In the genomic region with DNA sequence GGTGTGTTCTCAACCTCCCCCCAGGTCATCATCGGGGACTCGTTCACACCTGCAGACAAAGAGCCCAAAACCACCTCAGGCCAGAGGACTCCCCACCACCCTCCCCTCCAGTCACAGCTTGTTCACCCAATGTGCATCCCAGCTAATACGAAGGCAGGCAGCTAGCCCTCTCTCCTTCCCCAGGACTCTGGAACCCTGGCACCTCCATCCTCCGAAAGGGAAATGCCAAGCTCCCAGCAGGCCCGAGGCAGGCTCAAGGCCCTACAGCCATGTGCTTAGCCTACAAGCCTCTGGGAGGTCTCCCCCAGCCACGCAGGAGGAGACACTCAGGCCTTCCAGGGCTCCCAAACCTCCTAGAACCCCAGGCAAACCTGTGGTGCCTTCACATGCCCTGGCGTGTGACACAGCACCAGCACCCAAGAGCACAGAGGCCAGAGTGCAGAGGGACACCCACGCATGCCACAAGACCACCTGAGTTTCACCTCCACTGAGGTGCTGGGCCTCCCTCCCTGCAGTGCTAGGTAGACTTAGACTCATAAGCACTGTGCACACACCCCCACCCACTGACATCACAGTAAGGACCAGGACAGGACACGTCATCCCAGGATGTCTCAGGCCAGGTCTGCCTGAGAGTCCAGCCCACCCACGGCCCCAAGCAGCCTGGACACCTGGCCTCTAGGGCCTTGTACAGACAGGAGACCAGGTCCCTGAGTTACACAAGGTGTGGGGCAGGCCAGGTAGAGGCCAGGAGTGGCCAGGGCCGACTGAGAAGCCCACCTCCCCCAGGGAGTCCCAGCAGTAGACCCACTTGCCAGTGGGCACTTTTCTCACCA, we compare ENCODE assay signal across 28 cellular contexts. TPM values are rescaled to one million over a fixed set of nuclear protein-coding genes. Genes with fewer than 3 reads are reported as not detected.
DNase-seq lines count a peak whose midpoint lies in the region; ATAC-seq, FAIRE-seq and TF ChIP-seq lines count a peak whose summit lies in the region.
"Had no signal": no experiment of that assay in that cellular context is flagged by ENCODE, and none has a peak within 500 bp of the region (broad histone marks: within the 10 kb centered on the region; RNA-seq: fewer than 3 reads in every experiment).

No MANE protein-coding gene starts in this region.

- no peak for TF ChIP-seq POLR2A in H1 (IDR thresholded peaks at IDR 0.05; ENCODE audit: control extremely low read depth in 1 of 2, low read depth in 2 of 2, low read length in 2 of 2)
- no peak for TF ChIP-seq POLR2A in Peyer's patch (IDR thresholded peaks at IDR 0.05)

- H2AK5ac ChIP-seq in H1 (ENCODE audit: low read depth, low read length), result no peak overlapping the region

- no peak for FAIRE-seq in H1 (lab: Jason Lieb, UNC)
- FAIRE-seq: A204.1, D721Med, GM12892 had no signal

- H2BK15ac ChIP-seq in H1 (ENCODE audit: low read length), result no peak overlapping the region

- H3K27me3 ChIP-seq in H1 (replicated peaks in 1 of 4; ENCODE audit: control insufficient read depth in 3 of 4, extremely low read depth in 1 of 4, insufficient read depth in 3 of 4, low read length in 3 of 4) (no peaks in the 10 kb centered on the region), osteoblast (ENCODE audit: insufficient read depth, low read length) (no peaks in the 10 kb centered on the region), mammary epithelial cell (ENCODE audit: insufficient read depth, low read length) (no peaks in the 10 kb centered on the region), Peyer's patch (no peaks in the 10 kb centered on the region)
- H3K27me3 ChIP-seq: BE2C; BLaER1 treated with 17β-estradiol and CSF1 and Interleukin-3, amounts not matched to agents 10 nM and 100 nM had no signal

- H3K23ac ChIP-seq in H1 (ENCODE audit: insufficient read length), result no peak overlapping the region

- no peak for TF ChIP-seq EP300 in H1 (IDR thresholded peaks at IDR 0.05; ENCODE audit: borderline replicate concordance in 1 of 2, low read depth in 2 of 2, low read length in 2 of 2)

- H3K36me3 Mint-ChIP-seq in activated T-cell treated with anti-CD3 and anti-CD28 coated beads, Interleukin-2, amount 50 U/mL, for 24 hours (ENCODE audit: low read depth), result peaks cover 92% of the 10 kb centered on the region
- peaks cover 34% of the 10 kb centered on the region for H3K36me3 Mint-ChIP-seq in activated T-cell treated with anti-CD3 and anti-CD28 coated beads, Interleukin-2, amount 50 U/mL, for 4 hours (ENCODE audit: insufficient read depth)

- H3K36me3 ChIP-seq in HEK293 (ENCODE audit: control insufficient read depth in 2 of 2, insufficient read depth in 1 of 2, low read length in 2 of 2) (peaks cover 12 to 97% of the 10 kb centered on the region in 2 experiments; a peak in 2 of 3 replicates), H1 (ENCODE audit: control insufficient read depth in 2 of 4, insufficient read depth in 4 of 4, low read length in 3 of 4) (peaks cover 10 to 38% (median 34%) of the 10 kb centered on the region in 4 experiments; a peak in 6 of 8 replicates), osteoblast (ENCODE audit: insufficient read depth, low read length) (peaks cover 78% of the 10 kb centered on the region), mammary epithelial cell (ENCODE audit: insufficient read depth, low read length) (peaks cover 18% of the 10 kb centered on the region), Peyer's patch (peaks cover 0 to 85% (median 0%) of the 10 kb centered on the region in 3 donors)

- H3K18ac ChIP-seq in H1 (ENCODE audit: extremely low read depth, low read length), result no peak overlapping the region

- H3K9me3 Mint-ChIP-seq in activated T-cell treated with anti-CD3 and anti-CD28 coated beads, Interleukin-2, amount 50 U/mL, for 24 hours, result no peaks in the 10 kb centered on the region
- H3K9me3 Mint-ChIP-seq in activated T-cell treated with anti-CD3 and anti-CD28 coated beads, Interleukin-2, amount 50 U/mL, for 4 hours, result no peaks in the 10 kb centered on the region
- H3K9me3 Mint-ChIP-seq: CD14-positive monocyte; CD4-positive, alpha-beta T cell; CD8-positive, alpha-beta memory T cell; H9; HFFc6 had no signal

- no peak overlapping the region for H4K91ac ChIP-seq in H1 (replicated peaks; ENCODE audit: insufficient read length, low read length)

- no peak overlapping the region for H3K4me3 ChIP-seq in HEK293 (ENCODE audit: low read depth, low read length)
- no peak overlapping the region for H3K4me3 ChIP-seq in H1 (ENCODE audit: extremely low read depth in 1 of 4, insufficient read depth in 2 of 4, low read depth in 3 of 4, low read length in 4 of 4)
- H3K4me3 ChIP-seq in osteoblast (ENCODE audit: insufficient read depth, low read length), result no peak overlapping the region
- H3K4me3 ChIP-seq in mammary epithelial cell (replicated peaks in 1 of 3; ENCODE audit: insufficient read depth in 1 of 3, low read depth in 2 of 3, low read length in 3 of 3), result no peak overlapping the region
- no peak overlapping the region for H3K4me3 ChIP-seq in Peyer's patch
- H3K4me3 ChIP-seq: BLaER1 treated with 17β-estradiol and CSF1 and Interleukin-3, amounts not matched to agents 10 nM and 100 nM; GM23248 had no signal

- intact Hi-C loops in mammary epithelial cell (cut with micrococcal nuclease), result no loop called here

- in situ Hi-C loops in mammary epithelial cell (cut with MboI; ENCODE audit: low sequenced_read_pairs in 2 of 2), result no loop called here

- no peak for DNase-seq in activated T-cell treated with anti-CD3 and anti-CD28 coated beads, Interleukin-2, amount 50 U/mL, for 24 hours
- no peak for DNase-seq in activated T-cell treated with anti-CD3 and anti-CD28 coated beads, Interleukin-2, amount 50 U/mL, for 4 hours
- no peak for DNase-seq in H1 (ENCODE audit: low read depth in 1 of 2, low spot score in 2 of 2)
- DNase-seq in osteoblast (ENCODE audit: insufficient read length, low spot score, missing footprints), result peak; percentile 70
- DNase-seq in mammary epithelial cell, result no peak
- no peak for DNase-seq in Peyer's patch
- DNase-seq: ACHN; AML-193; BE2C; CD4-positive, alpha-beta T cell; CD8-positive, alpha-beta memory T cell; DMS 273 treated with DMSO at 0.1 percent for 48 hours; DMS79; EL; GF-D8; GM23248; H9; HFFc6 had no signal

- no peak overlapping the region for H3K27ac ChIP-seq in HEK293 (ENCODE audit: extremely low read depth, low read depth, low read length)
- H3K27ac ChIP-seq in H1 (ENCODE audit: low read depth, low read length), result no peak overlapping the region
- H3K27ac ChIP-seq in osteoblast (ENCODE audit: low read depth, low read length), result no peak overlapping the region
- H3K27ac ChIP-seq in mammary epithelial cell (ENCODE audit: insufficient read depth, low read depth, low read length), result no peak overlapping the region
- no peak overlapping the region for H3K27ac ChIP-seq in Peyer's patch
- H3K27ac ChIP-seq: 22Rv1; BLaER1 treated with 17β-estradiol and CSF1 and Interleukin-3, amounts not matched to agents 10 nM and 100 nM; GM23248 had no signal

- no peak overlapping the region for H3K14ac ChIP-seq in H1 (ENCODE audit: insufficient read length)

- CTCF ChIA-PET in HEK293 (lab: Yijun Ruan, JAX), result interaction anchor here (1.0 to 1.1 kb wide), 2 partner anchors 16 to 493 kb away, joined by 4 read pairs; a partner anchor contains a TSS
- CTCF ChIA-PET in H1 (lab: Charles Lee; ENCODE audit: partially characterized antibody), result interaction anchor here (1.2 kb wide), 1 partner anchor 11 kb away, joined by 3 read pairs; no protein-coding TSS in a partner anchor
- CTCF ChIA-PET in mammary epithelial cell (lab: Charles Lee; ENCODE audit: low non-redundant PET), result no interaction called here

- no peaks in the 10 kb centered on the region for H3K9me3 ChIP-seq in HEK293 (ENCODE audit: control insufficient read depth, insufficient read depth, low read depth, low read length)
- H3K9me3 ChIP-seq in H1 (ENCODE audit: insufficient read depth in 2 of 2, low read depth in 1 of 2, low read length in 1 of 2), result no peaks in the 10 kb centered on the region
- no peaks in the 10 kb centered on the region for H3K9me3 ChIP-seq in osteoblast (ENCODE audit: low read depth, low read length)
- H3K9me3 ChIP-seq in mammary epithelial cell (replicated peaks; ENCODE audit: insufficient read depth, low read length), result no peaks in the 10 kb centered on the region
- H3K9me3 ChIP-seq in Peyer's patch, result no peaks in the 10 kb centered on the region
- H3K9me3 ChIP-seq: BE2C; BLaER1 treated with 17β-estradiol and CSF1 and Interleukin-3, amounts not matched to agents 10 nM and 100 nM had no signal

- H3K4ac ChIP-seq in H1 (replicated peaks; ENCODE audit: insufficient read length, low read depth, low read length), result no peak overlapping the region

- peaks cover 6% of the 10 kb centered on the region for H3K4me1 Mint-ChIP-seq in activated T-cell treated with anti-CD3 and anti-CD28 coated beads, Interleukin-2, amount 50 U/mL, for 24 hours (ENCODE audit: low read depth)
- H3K4me1 Mint-ChIP-seq in activated T-cell treated with anti-CD3 and anti-CD28 coated beads, Interleukin-2, amount 50 U/mL, for 4 hours (ENCODE audit: low read depth), result peaks cover 3% of the 10 kb centered on the region
- H3K4me1 Mint-ChIP-seq: CD14-positive monocyte, H9 had no signal

- H3K27me3 Mint-ChIP-seq in activated T-cell treated with anti-CD3 and anti-CD28 coated beads, Interleukin-2, amount 50 U/mL, for 24 hours, result no peaks in the 10 kb centered on the region
- no peaks in the 10 kb centered on the region for H3K27me3 Mint-ChIP-seq in activated T-cell treated with anti-CD3 and anti-CD28 coated beads, Interleukin-2, amount 50 U/mL, for 4 hours (ENCODE audit: low read depth)
- H3K27me3 Mint-ChIP-seq: CD4-positive, alpha-beta T cell; CD8-positive, alpha-beta memory T cell had no signal

- no peak overlapping the region for H3K9ac ChIP-seq in H1 (replicated peaks in 1 of 4; ENCODE audit: extremely low read depth in 1 of 4, low read depth in 3 of 4, low read length in 3 of 4)
- no peak overlapping the region for H3K9ac ChIP-seq in mammary epithelial cell (ENCODE audit: insufficient read depth, low read length)
- H3K9ac ChIP-seq: GM23248 had no signal

- no peak overlapping the region for H2BK12ac ChIP-seq in H1 (ENCODE audit: low read depth, low read length)

- TF ChIP-seq CTCF in HEK293 (tag by site-specific recombination; IDR thresholded peaks at IDR 0.05) (no peak), H1 (IDR thresholded peaks at IDR 0.05; ENCODE audit: control extremely low read depth in 1 of 3, insufficient read depth in 1 of 3, low read depth in 1 of 3, low read length in 3 of 3) (no peak), osteoblast (IDR thresholded peaks at IDR 0.05; ENCODE audit: extremely low read depth, low read depth, low read length) (no peak), mammary epithelial cell (conservative IDR thresholded peaks at IDR 0.05 in 1 of 2, IDR thresholded peaks at IDR 0.05 in 1 of 2; ENCODE audit: extremely low read depth in 1 of 2, insufficient read depth in 1 of 2, low read depth in 1 of 2, low read length in 2 of 2) (no peak), Peyer's patch (IDR thresholded peaks at IDR 0.05) (no peak)

- no peak overlapping the region for H2BK20ac ChIP-seq in H1 (ENCODE audit: low read length)

- POLR2A ChIA-PET in HEK293 (lab: Yijun Ruan, JAX), result interaction anchor here (1.0 to 1.1 kb wide), 2 partner anchors 37 to 48 kb away, joined by 3 read pairs; no protein-coding TSS in a partner anchor
- POLR2A ChIA-PET in H1 (lab: Charles Lee; ENCODE audit: partially characterized antibody), result interaction anchor here (1.1 kb wide), 1 partner anchor 15 kb away, joined by 5 read pairs; a partner anchor contains a TSS

- H3K4me2 ChIP-seq in H1 (ENCODE audit: insufficient read depth in 1 of 2, low read depth in 2 of 2, low read length in 2 of 2) (no peak overlapping the region), osteoblast (ENCODE audit: insufficient read depth, low read length) (no peak overlapping the region), mammary epithelial cell (ENCODE audit: insufficient read depth, low read depth, low read length) (no peak overlapping the region)
- H3K4me2 ChIP-seq: BLaER1 treated with 17β-estradiol and CSF1 and Interleukin-3, amounts not matched to agents 10 nM and 100 nM had no signal

- no peaks in the 10 kb centered on the region for H3K79me1 ChIP-seq in H1 (ENCODE audit: low read depth, low read length)

- H3K4me1 ChIP-seq in HEK293 (ENCODE audit: control insufficient read depth, insufficient read depth, low read length) (no peaks in the 10 kb centered on the region), H1 (replicated peaks in 1 of 4; ENCODE audit: control insufficient read depth in 3 of 4, insufficient read depth in 4 of 4, low read length in 3 of 4) (no peaks in the 10 kb centered on the region), osteoblast (ENCODE audit: insufficient read depth, low read length) (no peaks in the 10 kb centered on the region), mammary epithelial cell (ENCODE audit: insufficient read depth, low read length) (peaks cover 13% of the 10 kb centered on the region), Peyer's patch (no peaks in the 10 kb centered on the region)
- H3K4me1 ChIP-seq: BE2C had no signal

- H4K8ac ChIP-seq in H1 (ENCODE audit: extremely low read depth, insufficient read depth, low read length), result no peak overlapping the region

- peak overlapping the region; percentile 11 for H3K27ac Mint-ChIP-seq in activated T-cell treated with anti-CD3 and anti-CD28 coated beads, Interleukin-2, amount 50 U/mL, for 24 hours
- H3K27ac Mint-ChIP-seq: H9, HFFc6 had no signal

- WGBS in H1 (ENCODE audit: extremely low coverage in 1 of 2, insufficient coverage in 1 of 2, insufficient read length in 1 of 2, insufficient replicate concordance in 2 of 2, low coverage in 1 of 2, low lambda C conversion rate in 2 of 2, missing lambda C conversion rate in 1 of 2), 2 experiments, result 91% methylated on average over 11 of the region's 11 CpGs; no CpG with 5 or more reads in 1 of the 2 experiments
- WGBS in mammary epithelial cell (ENCODE audit: low coverage, missing lambda C conversion rate), result 69% methylated on average over 6 of the region's 11 CpGs

- H4K20me1 ChIP-seq in H1 (replicated peaks in 1 of 2; ENCODE audit: control insufficient read depth in 1 of 2, insufficient read depth in 2 of 2, low read length in 2 of 2), result peaks cover 2 to 3% of the 10 kb centered on the region in 2 experiments
- H4K20me1 ChIP-seq in osteoblast (ENCODE audit: insufficient read depth, low read length), result peaks cover under 1% of the 10 kb centered on the region
- H4K20me1 ChIP-seq in mammary epithelial cell (ENCODE audit: insufficient read depth, low read length), result no peaks in the 10 kb centered on the region

- H3K56ac ChIP-seq in H1 (replicated peaks; ENCODE audit: insufficient read length, low read depth, low read length), result no peak overlapping the region

- H2AFZ ChIP-seq in H1 (ENCODE audit: low read length), result no peak overlapping the region
- H2AFZ ChIP-seq in osteoblast (ENCODE audit: low read length), result no peak overlapping the region
- H2AFZ ChIP-seq in mammary epithelial cell (ENCODE audit: low read depth, low read length), result no peak overlapping the region
- H2AFZ ChIP-seq: GM23248 had no signal

- H3K23me2 ChIP-seq in H1 (ENCODE audit: low read depth, low read length), result no peaks in the 10 kb centered on the region

- TF ChIP-seq RAD21 in H1 (IDR thresholded peaks at IDR 0.05 in 1 of 2, conservative IDR thresholded peaks at IDR 0.05 in 1 of 2; ENCODE audit: low read depth in 2 of 2, low read length in 2 of 2), result no peak

- H3K79me2 ChIP-seq in H1 (ENCODE audit: control insufficient read depth in 1 of 2, insufficient read depth in 2 of 2, low read length in 2 of 2) (no peaks in the 10 kb centered on the region), osteoblast (ENCODE audit: insufficient read depth, low read length) (peaks cover 6% of the 10 kb centered on the region), mammary epithelial cell (ENCODE audit: insufficient read depth, low read length) (peaks cover 6% of the 10 kb centered on the region)

- no peak overlapping the region for H2BK120ac ChIP-seq in H1 (replicated peaks; ENCODE audit: low read depth, low read length)

- peak overlapping the region; percentile 39; the same call in 1 of the 2 replicates for H2BK5ac ChIP-seq in H1 (ENCODE audit: low read depth, low read length)

- H3K4me3 Mint-ChIP-seq in activated T-cell treated with anti-CD3 and anti-CD28 coated beads, Interleukin-2, amount 50 U/mL, for 24 hours, result no peak overlapping the region
- no peak overlapping the region for H3K4me3 Mint-ChIP-seq in activated T-cell treated with anti-CD3 and anti-CD28 coated beads, Interleukin-2, amount 50 U/mL, for 4 hours
- H3K4me3 Mint-ChIP-seq: CD14-positive monocyte; CD4-positive, alpha-beta T cell; CD8-positive, alpha-beta memory T cell; H9; HFFc6 had no signal

- BruUV-seq in mammary epithelial cell (replicated peaks; lab: Mats Ljungman, UMichigan), result no TSS peak

- dilution Hi-C loops in mammary epithelial cell (cut with HindIII; ENCODE audit: low sequenced_read_pairs), result no loop called here

- no peak for ATAC-seq in activated T-cell treated with anti-CD3 and anti-CD28 coated beads, Interleukin-2, amount 50 U/mL, for 4 hours
- no peak for ATAC-seq in HG03045 (IDR thresholded peaks at IDR 0.05; ENCODE audit: unreplicated experiment)
- ATAC-seq: HCT116 had no signal

- H4K5ac ChIP-seq in H1 (ENCODE audit: insufficient read length, low read depth, low read length), result no peak overlapping the region

RNA-seq across cellular contexts. Expression of a gene that starts 6.5 kb away (rescaled TPM):
- not detected for total RNA-seq in activated T-cell treated with anti-CD3 and anti-CD28 coated beads, Interleukin-2, amount 50 U/mL, for 4 hours
- not detected in 2 replicates for total RNA-seq in H1 (2021; fragmentation: NEBNext Ultra II Directional; extraction: Animal tissue kit (Norgen Biotek cat#: 25700))
- polyA plus RNA-seq in H1 (2011; rRNA removed) (not detected in 2 replicates), mammary epithelial cell (not detected)
- polyA plus RNA-seq in H1 (2011; cell fraction: cytosol; rRNA removed), result not detected
- polyA plus RNA-seq in H1 (2011; cell fraction: nucleus; rRNA removed), result not detected
- polyA plus RNA-seq in H1 (2012, experiment 1 of 2), result not detected in 4 replicates
- polyA plus RNA-seq in H1 (2012, experiment 2 of 2), result not detected
- polyA plus RNA-seq in H1 (2013, experiment 1 of 2), result not detected
- 0.02 TPM for polyA plus RNA-seq in H1 (2013, experiment 2 of 2)
- 0.13 TPM in 1 of 2 replicates, not detected in the other for polyA minus RNA-seq in H1 (2011; rRNA and poly(A)+ RNA removed)
- polyA minus RNA-seq in H1 (2011; cell fraction: cytosol; rRNA and poly(A)+ RNA removed), result not detected
- not detected for polyA minus RNA-seq in H1 (2011; cell fraction: nucleus; rRNA and poly(A)+ RNA removed)
- total RNA-seq in osteoblast (not detected in 2 replicates), mammary epithelial cell (under 1 TPM in 1 of 2 donors, not detected in 1; 0.16 TPM), Peyer's patch (under 1 TPM in 1 of 4 donors, not detected in 3; 0.85 TPM)
- polyA minus RNA-seq in mammary epithelial cell, result not detected
- total RNA-seq: CD8-positive, alpha-beta memory T cell; GM23248; H4; H9; HFFc6 had no signal
- polyA plus RNA-seq: CD14-positive monocyte; CD8-positive, alpha-beta memory T cell; GM23248 had no signal

RNA-seq across cellular contexts. Expression of a gene that starts 6.9 kb away (rescaled TPM):
- 10 to 100 TPM; 21.8 to 22.5 (median 22.0) TPM for total RNA-seq in activated T-cell treated with anti-CD3 and anti-CD28 coated beads, Interleukin-2, amount 50 U/mL, for 4 hours
- total RNA-seq in H1 (2021; fragmentation: NEBNext Ultra II Directional; extraction: Animal tissue kit (Norgen Biotek cat#: 25700)), result 16.0 and 18.6 TPM in 2 replicates
- 12.2 and 16.7 TPM in 2 replicates for polyA plus RNA-seq in H1 (2011; rRNA removed)
- polyA plus RNA-seq in H1 (2011; cell fraction: cytosol; rRNA removed), result 18.9 TPM
- 17.1 TPM for polyA plus RNA-seq in H1 (2011; cell fraction: nucleus; rRNA removed)
- polyA plus RNA-seq in H1 (2012, experiment 1 of 2), result 10.7 to 15.4 TPM (median 14.2 TPM) in 4 replicates
- polyA plus RNA-seq in H1 (2012, experiment 2 of 2), result 10.9 TPM
- polyA plus RNA-seq in H1 (2013, experiment 1 of 2), result 9.0 TPM
- polyA plus RNA-seq in H1 (2013, experiment 2 of 2), result 9.0 TPM
- 4.1 and 5.7 TPM in 2 replicates for polyA minus RNA-seq in H1 (2011; rRNA and poly(A)+ RNA removed)
- 5.6 TPM for polyA minus RNA-seq in H1 (2011; cell fraction: cytosol; rRNA and poly(A)+ RNA removed)
- 4.3 TPM for polyA minus RNA-seq in H1 (2011; cell fraction: nucleus; rRNA and poly(A)+ RNA removed)
- 19.4 and 22.1 TPM in 2 replicates for total RNA-seq in osteoblast
- 10 to 100 TPM; 12.0 to 17.6 TPM for total RNA-seq in mammary epithelial cell
- polyA plus RNA-seq in mammary epithelial cell, result 14.6 TPM
- polyA minus RNA-seq in mammary epithelial cell, result 8.0 TPM
- 10 to 100 TPM; 10.1 to 36.3 (median 14.3) TPM for total RNA-seq in Peyer's patch

RNA-seq across cellular contexts. Expression of a gene that starts 12.5 kb away (rescaled TPM):
- not detected for total RNA-seq in activated T-cell treated with anti-CD3 and anti-CD28 coated beads, Interleukin-2, amount 50 U/mL, for 4 hours
- total RNA-seq in H1 (2021; fragmentation: NEBNext Ultra II Directional; extraction: Animal tissue kit (Norgen Biotek cat#: 25700)), result 0.42 and 0.48 TPM in 2 replicates
- polyA plus RNA-seq in H1 (2011; rRNA removed) (0.17 and 0.19 TPM in 2 replicates), mammary epithelial cell (not detected)
- 0.08 TPM for polyA plus RNA-seq in H1 (2011; cell fraction: cytosol; rRNA removed)
- not detected for polyA plus RNA-seq in H1 (2011; cell fraction: nucleus; rRNA removed)
- 0.31 TPM in 2 of 4 replicates, not detected in the others for polyA plus RNA-seq in H1 (2012, experiment 1 of 2)
- polyA plus RNA-seq in H1 (2012, experiment 2 of 2), result not detected
- polyA plus RNA-seq in H1 (2013, experiment 1 of 2), result 0.04 TPM
- polyA plus RNA-seq in H1 (2013, experiment 2 of 2), result 0.09 TPM
- not detected in 2 replicates for polyA minus RNA-seq in H1 (2011; rRNA and poly(A)+ RNA removed)
- polyA minus RNA-seq in H1 (2011; cell fraction: cytosol; rRNA and poly(A)+ RNA removed), result not detected
- not detected for polyA minus RNA-seq in H1 (2011; cell fraction: nucleus; rRNA and poly(A)+ RNA removed)
- total RNA-seq in osteoblast (not detected in 2 replicates), mammary epithelial cell (not detected), Peyer's patch (not detected)
- not detected for polyA minus RNA-seq in mammary epithelial cell
- total RNA-seq: CD4-positive, alpha-beta T cell; CD8-positive, alpha-beta memory T cell; GM23248; H4; HFFc6 had no signal
- polyA plus RNA-seq: CD14-positive monocyte; CD8-positive, alpha-beta memory T cell; GM23248 had no signal

RNA-seq across cellular contexts. Expression of a gene that starts 15.4 kb away (rescaled TPM):
- 10 to 100 TPM; 25.8 to 27.7 (median 27.0) TPM for total RNA-seq in activated T-cell treated with anti-CD3 and anti-CD28 coated beads, Interleukin-2, amount 50 U/mL, for 4 hours
- total RNA-seq in H1 (2021; fragmentation: NEBNext Ultra II Directional; extraction: Animal tissue kit (Norgen Biotek cat#: 25700)), result 62.2 and 65.5 TPM in 2 replicates
- polyA plus RNA-seq in H1 (2011; rRNA removed) (42.3 and 74.8 TPM in 2 replicates), mammary epithelial cell (66.8 TPM)
- polyA plus RNA-seq in H1 (2011; cell fraction: cytosol; rRNA removed), result 42.6 TPM
- polyA plus RNA-seq in H1 (2011; cell fraction: nucleus; rRNA removed), result 58.0 TPM
- polyA plus RNA-seq in H1 (2012, experiment 1 of 2), result 49.8 to 57.4 TPM (median 51.5 TPM) in 4 replicates
- 59.6 TPM for polyA plus RNA-seq in H1 (2012, experiment 2 of 2)
- polyA plus RNA-seq in H1 (2013, experiment 1 of 2), result 53.6 TPM
- polyA plus RNA-seq in H1 (2013, experiment 2 of 2), result 60.2 TPM
- polyA minus RNA-seq in H1 (2011; rRNA and poly(A)+ RNA removed), result 47.2 and 62.3 TPM in 2 replicates
- polyA minus RNA-seq in H1 (2011; cell fraction: cytosol; rRNA and poly(A)+ RNA removed), result 46.5 TPM
- 33.3 TPM for polyA minus RNA-seq in H1 (2011; cell fraction: nucleus; rRNA and poly(A)+ RNA removed)
- total RNA-seq in osteoblast (40.7 and 43.4 TPM in 2 replicates), mammary epithelial cell (10 to 100 TPM; 66.1 to 80.9 TPM), Peyer's patch (100 to 1,000 TPM in 1 of 4 donors, 10 to 100 TPM in 3; 49.5 to 101 (median 92.1) TPM)
- 107 TPM for polyA minus RNA-seq in mammary epithelial cell

RNA-seq across cellular contexts. Expression of a gene that starts 40.9 kb away (rescaled TPM):
- 10 to 100 TPM; 31.7 to 36.6 (median 34.1) TPM for total RNA-seq in activated T-cell treated with anti-CD3 and anti-CD28 coated beads, Interleukin-2, amount 50 U/mL, for 4 hours
- total RNA-seq in H1 (2021; fragmentation: NEBNext Ultra II Directional; extraction: Animal tissue kit (Norgen Biotek cat#: 25700)), result 148 and 157 TPM in 2 replicates
- polyA plus RNA-seq in H1 (2011; rRNA removed), result 110 and 183 TPM in 2 replicates
- polyA plus RNA-seq in H1 (2011; cell fraction: cytosol; rRNA removed), result 111 TPM
- polyA plus RNA-seq in H1 (2011; cell fraction: nucleus; rRNA removed), result 127 TPM
- 74.1 to 161 TPM (median 156 TPM) in 4 replicates for polyA plus RNA-seq in H1 (2012, experiment 1 of 2)
- polyA plus RNA-seq in H1 (2012, experiment 2 of 2), result 175 TPM
- 102 TPM for polyA plus RNA-seq in H1 (2013, experiment 1 of 2)
- 94.5 TPM for polyA plus RNA-seq in H1 (2013, experiment 2 of 2)
- polyA minus RNA-seq in H1 (2011; rRNA and poly(A)+ RNA removed), result 47.6 and 69.7 TPM in 2 replicates
- polyA minus RNA-seq in H1 (2011; cell fraction: cytosol; rRNA and poly(A)+ RNA removed), result 67.6 TPM
- polyA minus RNA-seq in H1 (2011; cell fraction: nucleus; rRNA and poly(A)+ RNA removed), result 43.8 TPM
- total RNA-seq in osteoblast, result 63.7 and 69.2 TPM in 2 replicates
- 100 to 1,000 TPM in 1 of 2 donors, 10 to 100 TPM in 1; 70.5 to 130 TPM for total RNA-seq in mammary epithelial cell
- 74.2 TPM for polyA plus RNA-seq in mammary epithelial cell
- polyA minus RNA-seq in mammary epithelial cell, result 145 TPM
- 100 to 1,000 TPM in 3 of 4 donors, 10 to 100 TPM in 1; 68.5 to 229 (median 185) TPM for total RNA-seq in Peyer's patch
